8 cellular contexts compared by ENCODE assay signal in genomic region chr3:126213376-126214044, GRCh38. TPM values are rescaled to one million over a fixed set of nuclear protein-coding genes. Genes with fewer than 3 reads are reported as not detected.
DNase-seq lines count a peak whose midpoint lies in the region; ATAC-seq, FAIRE-seq and TF ChIP-seq lines count a peak whose summit lies in the region.

No MANE protein-coding gene starts in this region.

- CTCF ChIA-PET in activated CD4-positive, alpha-beta T cell treated with anti-CD3 and anti-CD28 coated beads for 36 hours (lab: Charles Lee): interaction anchor here (0.7 to 2.6 kb wide), 2 partner anchors 15 to 138 kb away, joined by 3 to 8 read pairs; no protein-coding TSS in a partner anchor

- H3K36me3 Mint-ChIP-seq in activated T-cell treated with anti-CD3 and anti-CD28 coated beads, Interleukin-2, amount 50 U/mL, for 72 hours (ENCODE audit: insufficient read depth in 2 of 2): no peaks in the 10 kb centered on the region
- no peaks in the 10 kb centered on the region for H3K36me3 Mint-ChIP-seq in activated CD4-positive, alpha-beta T cell treated with anti-CD3 and anti-CD28 coated beads for 36 hours (ENCODE audit: low read depth)

- peak in 1 of 2 donors; percentile 11 for ATAC-seq in activated T-cell treated with anti-CD3 and anti-CD28 coated beads, Interleukin-2, amount 50 U/mL, for 72 hours (replicated peaks in 1 of 2)
- peak in 1 of 2 donors; percentile 55 for ATAC-seq in upper lobe of left lung (ENCODE audit: low FRiP score in 2 of 2)
- ATAC-seq in activated CD4-positive, alpha-beta T cell treated with anti-CD3 and anti-CD28 coated beads for 36 hours: no peak
- no peak for ATAC-seq in GM18861 (IDR thresholded peaks at IDR 0.05; ENCODE audit: unreplicated experiment)

- H3K27ac ChIP-seq in esophagus muscularis mucosa (replicated peaks in 1 of 4): peak overlapping the region; percentile 66 to 83 (median 70)
- H3K27ac ChIP-seq in mucosa of rectum (ENCODE audit: low read depth in 2 of 2, low read length in 2 of 2): no peak overlapping the region
- peak overlapping the region; percentile 58 to 78 (median 71) for H3K27ac ChIP-seq in upper lobe of left lung
- peak overlapping the region in 1 of 2 donors; percentile 45 for H3K27ac ChIP-seq in small intestine (ENCODE audit: low read depth in 1 of 2, low read length in 1 of 2)

- WGBS in esophagus muscularis mucosa: 21% methylated on average over 10 of the region's 50 CpGs
- WGBS in upper lobe of left lung, 2 donors: 10 to 18% methylated on average over 20 to 47 of the region's 50 CpGs
- 10 to 18% (median 14%) methylated on average over 43 to 50 of the region's 50 CpGs for WGBS in small intestine, 3 donors

- peaks cover 65% of the 10 kb centered on the region for H3K27me3 Mint-ChIP-seq in activated T-cell treated with anti-CD3 and anti-CD28 coated beads, Interleukin-2, amount 50 U/mL, for 72 hours (ENCODE audit: low read depth)
- peaks cover 50% of the 10 kb centered on the region for H3K27me3 Mint-ChIP-seq in activated CD4-positive, alpha-beta T cell treated with anti-CD3 and anti-CD28 coated beads for 36 hours

- peak overlapping the region; percentile 17 to 39 for H3K9ac ChIP-seq in mucosa of rectum (ENCODE audit: low read depth in 1 of 2, low read length in 2 of 2)

- H3K27me3 ChIP-seq in esophagus muscularis mucosa (no peaks in the 10 kb centered on the region), mucosa of rectum (ENCODE audit: control insufficient read depth in 2 of 2, insufficient read depth in 2 of 2, low read length in 2 of 2) (peaks cover 25 to 27% of the 10 kb centered on the region in 2 donors), upper lobe of left lung (peaks cover 0 to 13% (median 2%) of the 10 kb centered on the region in 4 donors), small intestine (ENCODE audit: control insufficient read depth in 2 of 2, insufficient read depth in 2 of 2, low read length in 2 of 2) (peaks cover 0 to 15% of the 10 kb centered on the region in 2 donors)

- FAIRE-seq in small intestine (lab: Jason Lieb, UNC): no peak

- H3K4me3 ChIP-seq in esophagus muscularis mucosa (peak overlapping the region; percentile 56 to 62 (median 62)), mucosa of rectum (ENCODE audit: low read length in 2 of 2) (peak overlapping the region; percentile 33 to 48), upper lobe of left lung (peak overlapping the region; percentile 22 to 53 (median 44)), small intestine (ENCODE audit: low read depth in 1 of 2, low read length in 2 of 2) (peak overlapping the region in 1 of 2 donors; percentile 20)

- H3K4me1 Mint-ChIP-seq in activated T-cell treated with anti-CD3 and anti-CD28 coated beads, Interleukin-2, amount 50 U/mL, for 72 hours (ENCODE audit: low read depth): no peaks in the 10 kb centered on the region
- H3K4me1 Mint-ChIP-seq in activated CD4-positive, alpha-beta T cell treated with anti-CD3 and anti-CD28 coated beads for 36 hours: peaks cover 2% of the 10 kb centered on the region

- no peaks in the 10 kb centered on the region for H3K36me3 ChIP-seq in esophagus muscularis mucosa
- H3K36me3 ChIP-seq in mucosa of rectum (ENCODE audit: control insufficient read depth in 2 of 2, insufficient read depth in 2 of 2, low read length in 2 of 2): no peaks in the 10 kb centered on the region
- no peaks in the 10 kb centered on the region for H3K36me3 ChIP-seq in upper lobe of left lung
- H3K36me3 ChIP-seq in small intestine (ENCODE audit: control insufficient read depth in 2 of 2, insufficient read depth in 2 of 2, low read length in 2 of 2): no peaks in the 10 kb centered on the region

- peak overlapping the region; percentile 18 to 22 for H3K4me3 Mint-ChIP-seq in activated T-cell treated with anti-CD3 and anti-CD28 coated beads, Interleukin-2, amount 50 U/mL, for 72 hours
- H3K4me3 Mint-ChIP-seq in activated CD4-positive, alpha-beta T cell treated with anti-CD3 and anti-CD28 coated beads for 36 hours: no peak overlapping the region

- no peak for TF ChIP-seq CTCF in esophagus muscularis mucosa (IDR thresholded peaks at IDR 0.05)
- no peak for TF ChIP-seq CTCF in upper lobe of left lung (IDR thresholded peaks at IDR 0.05)

- POLR2A ChIA-PET in activated CD4-positive, alpha-beta T cell treated with anti-CD3 and anti-CD28 coated beads for 36 hours (lab: Charles Lee): no interaction called here

- H3K27ac Mint-ChIP-seq in activated T-cell treated with anti-CD3 and anti-CD28 coated beads, Interleukin-2, amount 50 U/mL, for 72 hours: no peak overlapping the region
- no peak overlapping the region for H3K27ac Mint-ChIP-seq in activated CD4-positive, alpha-beta T cell treated with anti-CD3 and anti-CD28 coated beads for 36 hours

- TF ChIP-seq EP300 in esophagus muscularis mucosa (IDR thresholded peaks at IDR 0.05) (no peak), upper lobe of left lung (IDR thresholded peaks at IDR 0.05) (no peak)

- no peaks in the 10 kb centered on the region for H3K9me3 Mint-ChIP-seq in activated T-cell treated with anti-CD3 and anti-CD28 coated beads, Interleukin-2, amount 50 U/mL, for 72 hours
- H3K9me3 Mint-ChIP-seq in activated CD4-positive, alpha-beta T cell treated with anti-CD3 and anti-CD28 coated beads for 36 hours (ENCODE audit: low read depth): no peaks in the 10 kb centered on the region

- intact Hi-C loops in esophagus muscularis mucosa (cut with DNase I): loop anchor here (5.0 kb wide), 1 partner anchor 81 kb away; no protein-coding TSS in a partner anchor
- intact Hi-C loops in activated CD4-positive, alpha-beta T cell treated with anti-CD3 and anti-CD28 coated beads for 36 hours (cut with DNase I, micrococcal nuclease): no loop called here

- DNase-seq in activated T-cell treated with anti-CD3 and anti-CD28 coated beads, Interleukin-2, amount 50 U/mL, for 72 hours: no peak
- DNase-seq in activated T-cell treated with anti-CD3 and anti-CD28 coated beads, Interleukin-2, amount 50 U/mL, for 48 hours: no peak
- DNase-seq in esophagus muscularis mucosa (ENCODE audit: extremely low spot score): no peak
- peak in 1 of 2 donors; percentile 46 for DNase-seq in upper lobe of left lung
- no peak for DNase-seq in small intestine
- no peak for DNase-seq in activated CD4-positive, alpha-beta T cell treated with anti-CD3 and anti-CD28 coated beads for 36 hours

- no peaks in the 10 kb centered on the region for H3K9me3 ChIP-seq in esophagus muscularis mucosa
- no peaks in the 10 kb centered on the region for H3K9me3 ChIP-seq in mucosa of rectum (ENCODE audit: control insufficient read depth in 2 of 2, low read length in 2 of 2)
- H3K9me3 ChIP-seq in upper lobe of left lung: no peaks in the 10 kb centered on the region
- no peaks in the 10 kb centered on the region for H3K9me3 ChIP-seq in small intestine (ENCODE audit: control insufficient read depth, low read depth)

- H3K4me1 ChIP-seq in esophagus muscularis mucosa (peaks cover 18 to 29% (median 23%) of the 10 kb centered on the region in 4 donors), mucosa of rectum (ENCODE audit: control insufficient read depth in 2 of 2, insufficient read depth in 2 of 2, low read length in 2 of 2) (peaks cover 10 to 12% of the 10 kb centered on the region in 2 donors), upper lobe of left lung (peaks cover 11 to 20% (median 19%) of the 10 kb centered on the region in 4 donors), small intestine (ENCODE audit: control insufficient read depth in 2 of 2, insufficient read depth in 1 of 2, low read depth in 1 of 2, low read length in 1 of 2) (no peaks in the 10 kb centered on the region)

- TF ChIP-seq POLR2A in esophagus muscularis mucosa (IDR thresholded peaks at IDR 0.05; ENCODE audit: low read depth) (no peak), upper lobe of left lung (IDR thresholded peaks at IDR 0.05) (no peak)

RNA-seq across cellular contexts. Expression of gene ALDH1L1, which starts 33.1 kb away (rescaled TPM):
- under 1 TPM; 0.21 to 0.48 TPM for total RNA-seq in activated T-cell treated with anti-CD3 and anti-CD28 coated beads, Interleukin-2, amount 50 U/mL, for 72 hours
- total RNA-seq in esophagus muscularis mucosa: 10 to 100 TPM; 19.2 to 39.9 (median 25.9) TPM
- total RNA-seq in upper lobe of left lung: 10 to 100 TPM in 1 of 6 donors, 1 to 10 TPM in 5; 2.4 to 11.5 (median 4.7) TPM
- polyA plus RNA-seq in small intestine: 1 to 10 TPM in 1 of 3 donors, under 1 TPM in 2; 0.27 to 4.5 (median 0.45) TPM
- under 1 TPM; 0.05 to 0.18 TPM for total RNA-seq in activated CD4-positive, alpha-beta T cell treated with anti-CD3 and anti-CD28 coated beads for 36 hours

Comparison
In these comparisons a context has a peak if more than half of its experiments do, and no peak if none do; other contexts are left out.
1. H3K27ac ChIP-seq: peak in esophagus muscularis mucosa (4 of 4) and upper lobe of left lung (4 of 4); none in mucosa of rectum (0 of 2).